Comparison of ENCODE assay signal across 1 cellular context in the genomic region with DNA sequence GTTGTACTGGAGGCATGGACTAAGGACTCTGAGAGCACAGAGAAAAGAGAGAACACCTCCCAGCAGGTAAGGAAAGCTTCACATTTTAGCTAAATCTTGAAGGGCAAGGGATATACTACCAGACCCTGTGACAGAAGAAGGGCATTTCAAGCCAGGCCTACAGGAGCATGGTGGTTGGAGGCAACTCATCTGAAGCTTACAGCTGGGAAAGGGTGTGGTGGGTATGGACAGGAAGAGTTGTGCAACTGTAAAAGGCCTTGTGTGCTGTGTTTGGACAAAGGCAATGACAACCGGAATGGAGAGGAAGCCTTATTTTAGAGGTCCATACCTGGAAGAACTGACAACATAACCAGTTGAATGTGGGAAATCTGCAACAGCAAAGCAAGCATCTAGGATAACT.
TF ChIP-seq lines count a peak whose summit lies in the region.

No MANE protein-coding gene starts in this region.

TF ChIP-seq in liver, 16 proteins besides CTCF, POLR2A, EP300 and RAD21:
- TF ChIP-seq, protein P1, sequence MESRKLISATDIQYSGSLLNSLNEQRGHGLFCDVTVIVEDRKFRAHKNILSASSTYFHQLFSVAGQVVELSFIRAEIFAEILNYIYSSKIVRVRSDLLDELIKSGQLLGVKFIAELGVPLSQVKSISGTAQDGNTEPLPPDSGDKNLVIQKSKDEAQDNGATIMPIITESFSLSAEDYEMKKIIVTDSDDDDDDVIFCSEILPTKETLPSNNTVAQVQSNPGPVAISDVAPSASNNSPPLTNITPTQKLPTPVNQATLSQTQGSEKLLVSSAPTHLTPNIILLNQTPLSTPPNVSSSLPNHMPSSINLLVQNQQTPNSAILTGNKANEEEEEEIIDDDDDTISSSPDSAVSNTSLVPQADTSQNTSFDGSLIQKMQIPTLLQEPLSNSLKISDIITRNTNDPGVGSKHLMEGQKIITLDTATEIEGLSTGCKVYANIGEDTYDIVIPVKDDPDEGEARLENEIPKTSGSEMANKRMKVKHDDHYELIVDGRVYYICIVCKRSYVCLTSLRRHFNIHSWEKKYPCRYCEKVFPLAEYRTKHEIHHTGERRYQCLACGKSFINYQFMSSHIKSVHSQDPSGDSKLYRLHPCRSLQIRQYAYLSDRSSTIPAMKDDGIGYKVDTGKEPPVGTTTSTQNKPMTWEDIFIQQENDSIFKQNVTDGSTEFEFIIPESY (IDR thresholded peaks at IDR 0.05), result no peak
- TF ChIP-seq GABPA (IDR thresholded peaks at IDR 0.05 in 1 of 2, conservative IDR thresholded peaks at IDR 0.05 in 1 of 2) (no peak), SP1 (IDR thresholded peaks at IDR 0.05) (no peak), HNF4A (conservative IDR thresholded peaks at IDR 0.05) (no peak), HNF4G (IDR thresholded peaks at IDR 0.05) (no peak), RXRA (IDR thresholded peaks at IDR 0.05) (no peak), TAF1 (conservative IDR thresholded peaks at IDR 0.05) (no peak), EGR1 (IDR thresholded peaks at IDR 0.05; ENCODE audit: low read depth in 2 of 2) (no peak), ATF3 (IDR thresholded peaks at IDR 0.05) (no peak), FOXA1 (IDR thresholded peaks at IDR 0.05) (no peak), MAX (IDR thresholded peaks at IDR 0.05) (no peak), JUND (IDR thresholded peaks at IDR 0.05) (no peak)
- TF ChIP-seq, protein P2, sequence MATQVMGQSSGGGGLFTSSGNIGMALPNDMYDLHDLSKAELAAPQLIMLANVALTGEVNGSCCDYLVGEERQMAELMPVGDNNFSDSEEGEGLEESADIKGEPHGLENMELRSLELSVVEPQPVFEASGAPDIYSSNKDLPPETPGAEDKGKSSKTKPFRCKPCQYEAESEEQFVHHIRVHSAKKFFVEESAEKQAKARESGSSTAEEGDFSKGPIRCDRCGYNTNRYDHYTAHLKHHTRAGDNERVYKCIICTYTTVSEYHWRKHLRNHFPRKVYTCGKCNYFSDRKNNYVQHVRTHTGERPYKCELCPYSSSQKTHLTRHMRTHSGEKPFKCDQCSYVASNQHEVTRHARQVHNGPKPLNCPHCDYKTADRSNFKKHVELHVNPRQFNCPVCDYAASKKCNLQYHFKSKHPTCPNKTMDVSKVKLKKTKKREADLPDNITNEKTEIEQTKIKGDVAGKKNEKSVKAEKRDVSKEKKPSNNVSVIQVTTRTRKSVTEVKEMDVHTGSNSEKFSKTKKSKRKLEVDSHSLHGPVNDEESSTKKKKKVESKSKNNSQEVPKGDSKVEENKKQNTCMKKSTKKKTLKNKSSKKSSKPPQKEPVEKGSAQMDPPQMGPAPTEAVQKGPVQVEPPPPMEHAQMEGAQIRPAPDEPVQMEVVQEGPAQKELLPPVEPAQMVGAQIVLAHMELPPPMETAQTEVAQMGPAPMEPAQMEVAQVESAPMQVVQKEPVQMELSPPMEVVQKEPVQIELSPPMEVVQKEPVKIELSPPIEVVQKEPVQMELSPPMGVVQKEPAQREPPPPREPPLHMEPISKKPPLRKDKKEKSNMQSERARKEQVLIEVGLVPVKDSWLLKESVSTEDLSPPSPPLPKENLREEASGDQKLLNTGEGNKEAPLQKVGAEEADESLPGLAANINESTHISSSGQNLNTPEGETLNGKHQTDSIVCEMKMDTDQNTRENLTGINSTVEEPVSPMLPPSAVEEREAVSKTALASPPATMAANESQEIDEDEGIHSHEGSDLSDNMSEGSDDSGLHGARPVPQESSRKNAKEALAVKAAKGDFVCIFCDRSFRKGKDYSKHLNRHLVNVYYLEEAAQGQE (IDR thresholded peaks at IDR 0.05), result no peak
